In genomic region chr4:53306729-53307128, GRCh38 we compare ENCODE assay signal across 2 cellular contexts.
TF ChIP-seq lines count a peak whose summit lies in the region.

No MANE protein-coding gene starts in this region.

TF ChIP-seq in IMR-90, 13 proteins besides CTCF, POLR2A, EP300 and RAD21 (continued from another document):
- TF ChIP-seq CEBPB (IDR thresholded peaks at IDR 0.05; ENCODE audit: low read depth, low read length), result no peak
- TF ChIP-seq USF2 (IDR thresholded peaks at IDR 0.05; ENCODE audit: low read depth, low read length), result no peak
- TF ChIP-seq RFX5 (IDR thresholded peaks at IDR 0.05; ENCODE audit: low read depth, low read length), result no peak
- TF ChIP-seq MXI1 (IDR thresholded peaks at IDR 0.05; ENCODE audit: borderline replicate concordance, low read depth, low read length), result no peak
- TF ChIP-seq SMC3 (IDR thresholded peaks at IDR 0.05; ENCODE audit: low read depth, low read length), result no peak
- no peak for TF ChIP-seq ELK1 (IDR thresholded peaks at IDR 0.05; ENCODE audit: borderline replicate concordance, low read depth, low read length)
- TF ChIP-seq RCOR1 (IDR thresholded peaks at IDR 0.05; ENCODE audit: insufficient replicate concordance, low read length), result no peak

TF ChIP-seq in neural cell, 6 proteins besides CTCF, POLR2A, EP300 and RAD21 (continued from another document):
- TF ChIP-seq REST (IDR thresholded peaks at IDR 0.05; ENCODE audit: borderline replicate concordance), result no peak
- TF ChIP-seq SMC3 (conservative IDR thresholded peaks at IDR 0.05; ENCODE audit: poor library complexity), result no peak
- no peak for TF ChIP-seq EZH2 (IDR thresholded peaks at IDR 0.05; ENCODE audit: borderline replicate concordance, insufficient read depth, low read length, poor library complexity, severe bottlenecking)
- TF ChIP-seq TAF1 (IDR thresholded peaks at IDR 0.05; ENCODE audit: low read depth), result no peak
